In genomic region chr12:27472604-27473003, GRCh38 we compare ENCODE assay signal across 26 cellular contexts. TPM values are rescaled to one million over a fixed set of nuclear protein-coding genes. Genes with fewer than 3 reads are reported as not detected.
DNase-seq lines count a peak whose midpoint lies in the region; ATAC-seq, FAIRE-seq and TF ChIP-seq lines count a peak whose summit lies in the region.
"Had no signal": no experiment of that assay in that cellular context is flagged by ENCODE, and none has a peak within 500 bp of the region (broad histone marks: within the 10 kb centered on the region; RNA-seq: fewer than 3 reads in every experiment).

No MANE protein-coding gene starts in this region.

- DNase-seq in A549 (ENCODE audit: low read depth in 1 of 2, low spot score in 1 of 2): no peak
- DNase-seq in GM12891 (ENCODE audit: insufficient read length, low spot score): no peak
- no peak for DNase-seq in activated naive CD8-positive, alpha-beta T cell treated with anti-CD3 and anti-CD28 coated beads, Interleukin-2, amount 50 U/mL, for 24 hours
- no peak for DNase-seq in cardiac septum (ENCODE audit: low spot score)
- no peak for DNase-seq in RCC 7860 (ENCODE audit: low spot score)
- DNase-seq in stimulated activated effector memory CD8-positive, alpha-beta T cell treated with anti-CD3 and anti-CD28 coated beads, Interleukin-12 subunit alpha, Interleukin-12 subunit beta, amount 100 ng/mL, for 72 hours (ENCODE audit: low spot score in 2 of 2): no peak
- DNase-seq: BE2C; CD4-positive, alpha-beta T cell; COR-L47; DMS79; KG1; MV-4-11; NCI-H1105 treated with DMSO at 0.1 percent for 48 hours; NCI-H2081 treated with DMSO at 0.1 percent for 48 hours; NCI-H446 treated with DMSO at 0.1 percent for 48 hours; NCI-H526 treated with DMSO at 0.1 percent for 48 hours; OCI-M1; Right ventricle myocardium superior had no signal

- no peak for ATAC-seq in A549
- ATAC-seq in activated naive CD8-positive, alpha-beta T cell treated with anti-CD3 and anti-CD28 coated beads, Interleukin-2, amount 50 U/mL, for 24 hours: peak; percentile 63
- no peak for ATAC-seq in stimulated activated effector memory CD8-positive, alpha-beta T cell treated with anti-CD3 and anti-CD28 coated beads, Interleukin-12 subunit alpha, Interleukin-12 subunit beta, amount 100 ng/mL, for 72 hours
- ATAC-seq: GM12878, HepG2 had no signal

- H3K4me1 Mint-ChIP-seq in T-helper 1 cell treated with Interleukin-12 subunit alpha and Interleukin-12 subunit beta and Interleukin-4 antibody, amounts not matched to agents 30 μg/mL and 1 μg/mL, for 36 hours (ENCODE audit: low read depth): peaks cover 41% of the 10 kb centered on the region
- peaks cover 15% of the 10 kb centered on the region for H3K4me1 Mint-ChIP-seq in activated naive CD8-positive, alpha-beta T cell treated with anti-CD3 and anti-CD28 coated beads, Interleukin-2, amount 50 U/mL, for 24 hours
- H3K4me1 Mint-ChIP-seq in stimulated activated effector memory CD8-positive, alpha-beta T cell treated with anti-CD3 and anti-CD28 coated beads, Interleukin-12 subunit alpha, Interleukin-12 subunit beta, amount 100 ng/mL, for 72 hours: no peaks in the 10 kb centered on the region

- CTCF ChIA-PET in A549 (lab: Yijun Ruan, JAX): no interaction called here

- H3K9me3 Mint-ChIP-seq in T-helper 1 cell treated with Interleukin-12 subunit alpha and Interleukin-12 subunit beta and Interleukin-4 antibody, amounts not matched to agents 30 μg/mL and 1 μg/mL, for 36 hours: peaks cover 32% of the 10 kb centered on the region
- peaks cover 19% of the 10 kb centered on the region for H3K9me3 Mint-ChIP-seq in activated naive CD8-positive, alpha-beta T cell treated with anti-CD3 and anti-CD28 coated beads, Interleukin-2, amount 50 U/mL, for 24 hours
- peaks cover 23% of the 10 kb centered on the region for H3K9me3 Mint-ChIP-seq in stimulated activated effector memory CD8-positive, alpha-beta T cell treated with anti-CD3 and anti-CD28 coated beads, Interleukin-12 subunit alpha, Interleukin-12 subunit beta, amount 100 ng/mL, for 72 hours

- no peak for TF ChIP-seq CTCF in A549 (IDR thresholded peaks at IDR 0.05)

- peak overlapping the region; percentile 39 for H3K4me3 Mint-ChIP-seq in T-helper 1 cell treated with Interleukin-12 subunit alpha and Interleukin-12 subunit beta and Interleukin-4 antibody, amounts not matched to agents 30 μg/mL and 1 μg/mL, for 36 hours
- H3K4me3 Mint-ChIP-seq in activated naive CD8-positive, alpha-beta T cell treated with anti-CD3 and anti-CD28 coated beads, Interleukin-2, amount 50 U/mL, for 24 hours: no peak overlapping the region
- no peak overlapping the region for H3K4me3 Mint-ChIP-seq in stimulated activated effector memory CD8-positive, alpha-beta T cell treated with anti-CD3 and anti-CD28 coated beads, Interleukin-12 subunit alpha, Interleukin-12 subunit beta, amount 100 ng/mL, for 72 hours
- H3K4me3 Mint-ChIP-seq: CD4-positive, alpha-beta T cell had no signal

- H3K27ac ChIP-seq in A549: no peak overlapping the region
- H3K27ac ChIP-seq: HL-60 had no signal

- no peaks in the 10 kb centered on the region for H3K4me1 ChIP-seq in A549
- H3K4me1 ChIP-seq: BE2C had no signal

- no peak overlapping the region for H3K4me3 ChIP-seq in A549
- H3K4me3 ChIP-seq: GM12878, HAP-1 had no signal

- H3K27me3 Mint-ChIP-seq in T-helper 1 cell treated with Interleukin-12 subunit alpha and Interleukin-12 subunit beta and Interleukin-4 antibody, amounts not matched to agents 30 μg/mL and 1 μg/mL, for 36 hours (ENCODE audit: low read depth): no peaks in the 10 kb centered on the region
- no peaks in the 10 kb centered on the region for H3K27me3 Mint-ChIP-seq in activated naive CD8-positive, alpha-beta T cell treated with anti-CD3 and anti-CD28 coated beads, Interleukin-2, amount 50 U/mL, for 24 hours
- H3K27me3 Mint-ChIP-seq: CD4-positive, alpha-beta T cell had no signal

- no peak overlapping the region for H3K4me2 ChIP-seq in A549

- no peak for TF ChIP-seq EP300 in A549 (IDR thresholded peaks at IDR 0.05)

- POLR2A ChIA-PET in A549 (lab: Yijun Ruan, JAX): no interaction called here

- TF ChIP-seq POLR2A in A549 (IDR thresholded peaks at IDR 0.05; ENCODE audit: low read length): no peak
- no peak for TF ChIP-seq POLR2A in GM12891 (IDR thresholded peaks at IDR 0.05; ENCODE audit: low read depth, low read length)

- peak overlapping the region; percentile 45 for H3K27ac Mint-ChIP-seq in T-helper 1 cell treated with Interleukin-12 subunit alpha and Interleukin-12 subunit beta and Interleukin-4 antibody, amounts not matched to agents 30 μg/mL and 1 μg/mL, for 36 hours
- H3K27ac Mint-ChIP-seq in activated naive CD8-positive, alpha-beta T cell treated with anti-CD3 and anti-CD28 coated beads, Interleukin-2, amount 50 U/mL, for 24 hours: no peak overlapping the region
- H3K27ac Mint-ChIP-seq in stimulated activated effector memory CD8-positive, alpha-beta T cell treated with anti-CD3 and anti-CD28 coated beads, Interleukin-12 subunit alpha, Interleukin-12 subunit beta, amount 100 ng/mL, for 72 hours: no peak overlapping the region
- H3K27ac Mint-ChIP-seq: CD4-positive, alpha-beta T cell had no signal

- FAIRE-seq in A549 (lab: Jason Lieb, UNC) (peak; percentile 18), GM12891 (lab: Jason Lieb, UNC) (peak; percentile 61), RCC 7860 (lab: Jason Lieb, UNC) (no peak)
- FAIRE-seq: A204.1, GM12878, HepG2 had no signal

- intact Hi-C loops in cardiac septum (cut with DNase I): no loop called here

- 70% methylated on average over 4 of the region's 4 CpGs for WGBS in A549 (ENCODE audit: missing lambda C conversion rate)

- peaks cover 16% of the 10 kb centered on the region for H3K9me3 ChIP-seq in A549
- H3K9me3 ChIP-seq: BE2C, HAP-1 had no signal

- no peak for TF ChIP-seq RAD21 in A549 (conservative IDR thresholded peaks at IDR 0.05 in 1 of 2, IDR thresholded peaks at IDR 0.05 in 1 of 2)

- peaks cover 32% of the 10 kb centered on the region for H3K36me3 Mint-ChIP-seq in T-helper 1 cell treated with Interleukin-12 subunit alpha and Interleukin-12 subunit beta and Interleukin-4 antibody, amounts not matched to agents 30 μg/mL and 1 μg/mL, for 36 hours (ENCODE audit: low read depth)
- peaks cover 9% of the 10 kb centered on the region for H3K36me3 Mint-ChIP-seq in activated naive CD8-positive, alpha-beta T cell treated with anti-CD3 and anti-CD28 coated beads, Interleukin-2, amount 50 U/mL, for 24 hours (ENCODE audit: low read depth)
- H3K36me3 Mint-ChIP-seq in stimulated activated effector memory CD8-positive, alpha-beta T cell treated with anti-CD3 and anti-CD28 coated beads, Interleukin-12 subunit alpha, Interleukin-12 subunit beta, amount 100 ng/mL, for 72 hours: no peaks in the 10 kb centered on the region

TF ChIP-seq in A549, 52 proteins besides CTCF, POLR2A, EP300 and RAD21 (continues in another document):
- no peak for TF ChIP-seq PBX3 (IDR thresholded peaks at IDR 0.05)
- TF ChIP-seq HOXB5 (CRISPR knock-in tag; IDR thresholded peaks at IDR 0.05): no peak
- TF ChIP-seq ESRRA (IDR thresholded peaks at IDR 0.05; ENCODE audit: borderline replicate concordance, low read length): no peak
- no peak for TF ChIP-seq HOXB13 (CRISPR knock-in tag; IDR thresholded peaks at IDR 0.05; ENCODE audit: low read depth)
- no peak for TF ChIP-seq POLR2AphosphoS2 (conservative IDR thresholded peaks at IDR 0.05; ENCODE audit: low read length)
- TF ChIP-seq EHMT2 (IDR thresholded peaks at IDR 0.05; ENCODE audit: low read depth): no peak
- TF ChIP-seq RFX5 (IDR thresholded peaks at IDR 0.05): no peak

TF ChIP-seq in GM12891, 5 proteins besides CTCF, POLR2A, EP300 and RAD21:
- TF ChIP-seq TAF1 (IDR thresholded peaks at IDR 0.05; ENCODE audit: low read depth, low read length): no peak
- no peak for TF ChIP-seq SPI1 (IDR thresholded peaks at IDR 0.05; ENCODE audit: low read depth, low read length)
- TF ChIP-seq POLR2AphosphoS5 (IDR thresholded peaks at IDR 0.05; ENCODE audit: low read depth, low read length): no peak
- TF ChIP-seq POU2F2 (IDR thresholded peaks at IDR 0.05; ENCODE audit: low read depth, low read length): no peak
- TF ChIP-seq PAX5 (IDR thresholded peaks at IDR 0.05; ENCODE audit: insufficient read depth, low read length, severe bottlenecking): no peak

RNA-seq across cellular contexts. Expression of gene SMCO2, which starts 26.1 kb away (rescaled TPM):
- polyA plus RNA-seq in A549 (2011; rRNA removed): 0.22 and 0.28 TPM in 2 replicates
- 0.12 and 0.13 TPM in 2 replicates for polyA plus RNA-seq in A549 (2012; cell fraction: cytosol; rRNA removed)
- polyA plus RNA-seq in A549 (2012; cell fraction: nucleus; rRNA removed): 0.12 and 0.39 TPM in 2 replicates
- 0.08 to 0.14 TPM (median 0.11 TPM) in 3 replicates for polyA plus RNA-seq in A549 (2017; fragmentation: RNase III; extraction: RNeasy Plus Mini Kit Qiagen cat#74134 plus additional on column Dnase treatment)
- not detected in 2 replicates for polyA minus RNA-seq in A549 (2011; rRNA and poly(A)+ RNA removed)
- polyA plus RNA-seq in GM12891 (2012; ENCODE audit: low read depth, missing spikeins): 1.0 TPM
- 0.38 TPM for total RNA-seq in cardiac septum
- total RNA-seq: CD4-positive, alpha-beta T cell; HepG2; HT-29; Right ventricle myocardium superior; SK-MEL-5 had no signal

RNA-seq across cellular contexts. Expression of gene PPFIBP1, which starts 51.4 kb away (rescaled TPM):
- polyA plus RNA-seq in A549 (2011; rRNA removed): 85.3 and 89.0 TPM in 2 replicates
- 13.6 and 14.2 TPM in 2 replicates for polyA plus RNA-seq in A549 (2012; cell fraction: cytosol; rRNA removed)
- 13.3 and 25.1 TPM in 2 replicates for polyA plus RNA-seq in A549 (2012; cell fraction: nucleus; rRNA removed)
- 24.8 to 31.4 TPM (median 29.8 TPM) in 3 replicates for polyA plus RNA-seq in A549 (2017; fragmentation: RNase III; extraction: RNeasy Plus Mini Kit Qiagen cat#74134 plus additional on column Dnase treatment)
- polyA minus RNA-seq in A549 (2011; rRNA and poly(A)+ RNA removed): 87.7 and 105 TPM in 2 replicates
- polyA plus RNA-seq in GM12891 (2012; ENCODE audit: low read depth, missing spikeins): 12.5 TPM
- total RNA-seq in cardiac septum: 219 TPM
